Comparison of ENCODE assay signal across 14 cellular contexts in the genomic region with DNA sequence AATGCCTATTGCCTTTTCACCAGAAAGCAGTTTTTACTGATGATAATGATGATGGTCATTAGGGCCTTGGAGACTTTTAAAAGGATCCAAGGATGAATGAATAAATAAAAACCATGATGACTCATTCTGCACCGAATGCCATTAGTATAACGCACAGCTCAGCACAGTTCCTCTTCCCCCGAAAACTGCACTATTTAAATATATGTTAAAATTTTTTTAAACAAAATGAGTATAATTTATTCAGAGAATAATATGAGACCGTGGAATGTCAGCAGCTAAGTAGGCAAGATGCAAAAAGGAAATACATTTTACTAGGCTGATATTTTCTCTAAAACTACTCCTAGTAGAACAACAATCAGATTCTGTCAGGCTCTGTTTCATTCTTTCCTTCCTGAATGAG.
DNase-seq lines count a peak whose midpoint lies in the region; TF ChIP-seq lines count a peak whose summit lies in the region.
"Had no signal": no experiment of that assay in that cellular context is flagged by ENCODE, and none has a peak within 500 bp of the region (broad histone marks: within the 10 kb centered on the region; RNA-seq: fewer than 3 reads in every experiment).

No MANE protein-coding gene starts in this region.

- H3K27ac ChIP-seq in GM23248 (peak overlapping the region; percentile 13), SK-N-MC (peak overlapping the region; percentile 85; the same call in 1 of the 2 replicates)
- H3K27ac ChIP-seq in effector memory CD4-positive, alpha-beta T cell (ENCODE audit: insufficient read depth, low read length, poor library complexity, severe bottlenecking): no peak overlapping the region
- H3K27ac ChIP-seq: gastrocnemius medialis, stomach had no signal

- H3K9me2 ChIP-seq in GM23248 (ENCODE audit: insufficient read depth): no peaks in the 10 kb centered on the region

- H3K9ac ChIP-seq in GM23248 (peak overlapping the region; percentile 12; the same call in 1 of the 2 replicates), SK-N-MC (ENCODE audit: insufficient read length) (no peak overlapping the region)

- in situ Hi-C loops in GM23248 (cut with MboI): no loop called here

- no peaks in the 10 kb centered on the region for H4K20me1 ChIP-seq in GM23248 (ENCODE audit: insufficient read depth)

- H3K4me1 ChIP-seq in GM23248 (ENCODE audit: insufficient read depth): peaks cover 15% of the 10 kb centered on the region
- no peaks in the 10 kb centered on the region for H3K4me1 ChIP-seq in effector memory CD4-positive, alpha-beta T cell (ENCODE audit: control insufficient read depth, insufficient read depth, low read length, poor library complexity, severe bottlenecking)
- H3K4me1 ChIP-seq: gastrocnemius medialis, stomach had no signal

- H3K4me2 ChIP-seq in GM23248 (ENCODE audit: unreplicated experiment): peak overlapping the region; percentile 68

- DNase-seq in GM23248: peak; percentile 77
- peak; percentile 5 for DNase-seq in SK-N-MC (ENCODE audit: low read depth, low spot score)
- DNase-seq in fibroblast of pulmonary artery (ENCODE audit: low read depth): peak; percentile 57
- DNase-seq in stromal cell of bone marrow (ENCODE audit: low read depth): peak; percentile 46
- DNase-seq in stimulated activated naive CD4-positive, alpha-beta T cell (lab: John Stamatoyannopoulos, UW): no peak
- no peak for DNase-seq in effector memory CD4-positive, alpha-beta T cell
- no peak for DNase-seq in stimulated activated CD4-positive, alpha-beta T cell treated with anti-CD3 and anti-CD28 coated beads, Interleukin-4, amount 100 ng/mL, for 24 hours
- DNase-seq: activated CD4-positive, alpha-beta T cell treated with anti-CD3 and anti-CD28 coated beads for 36 hours; activated gamma-delta T cell; cerebellar nuclear complex; DMS53; gastrocnemius medialis; NCI-H524; stomach had no signal

- no peaks in the 10 kb centered on the region for H3K79me2 ChIP-seq in GM23248 (ENCODE audit: insufficient read depth)

- H3F3A ChIP-seq in GM23248 (ENCODE audit: insufficient read depth): 0 out of 2 replicates have a peak, but pooled peaks cover 4% of the 10 kb centered on the region

- H2AFZ ChIP-seq in GM23248: peak overlapping the region; percentile 40; the same call in 1 of the 2 replicates

- no peak for TF ChIP-seq CTCF in fibroblast of pulmonary artery (IDR thresholded peaks at IDR 0.05; ENCODE audit: low read length, missing control alignments)

- H3K9me3 ChIP-seq in GM23248 (ENCODE audit: low read depth) (no peaks in the 10 kb centered on the region), SK-N-MC (ENCODE audit: low read depth, low read length) (no peaks in the 10 kb centered on the region)
- H3K9me3 ChIP-seq in effector memory CD4-positive, alpha-beta T cell (ENCODE audit: control insufficient read depth, low read length): no peaks in the 10 kb centered on the region
- H3K9me3 ChIP-seq: gastrocnemius medialis, stomach had no signal

- H3K36me3 ChIP-seq in GM23248 (ENCODE audit: low read depth) (no peaks in the 10 kb centered on the region), SK-N-MC (ENCODE audit: insufficient read depth, low read length) (no peaks in the 10 kb centered on the region)
- H3K36me3 ChIP-seq in effector memory CD4-positive, alpha-beta T cell (ENCODE audit: control insufficient read depth, insufficient read depth, low read length): no peaks in the 10 kb centered on the region
- H3K36me3 ChIP-seq: gastrocnemius medialis, stomach had no signal

- H3K27me3 ChIP-seq in GM23248 (replicated peaks; ENCODE audit: insufficient read depth): no peaks in the 10 kb centered on the region
- no peaks in the 10 kb centered on the region for H3K27me3 ChIP-seq in effector memory CD4-positive, alpha-beta T cell (replicated peaks; ENCODE audit: control insufficient read depth, insufficient read depth, low read length, poor library complexity, severe bottlenecking)
- H3K27me3 ChIP-seq: gastrocnemius medialis, stomach had no signal

- H3K4me3 ChIP-seq in GM23248: peak overlapping the region; percentile 28
- H3K4me3 ChIP-seq in SK-N-MC: peak overlapping the region; percentile 57
- no peak overlapping the region for H3K4me3 ChIP-seq in fibroblast of pulmonary artery (replicated peaks; ENCODE audit: low read depth, low read length)
- no peak overlapping the region for H3K4me3 ChIP-seq in effector memory CD4-positive, alpha-beta T cell (ENCODE audit: insufficient read depth, low read depth, low read length, poor library complexity, severe bottlenecking)
- H3K4me3 ChIP-seq: gastrocnemius medialis, stomach had no signal

- WGBS in GM23248 (ENCODE audit: low coverage in 1 of 2, low lambda C conversion rate in 2 of 2, missing lambda C conversion rate in 2 of 2), 2 experiments: 12 to 14% methylated on average over 4 of the region's 4 CpGs

Comparison
In these comparisons a context has a peak if more than half of its experiments do, and no peak if none do; other contexts are left out.
1. DNase-seq: peak in GM23248 (single experiment), SK-N-MC (single experiment), fibroblast of pulmonary artery (single experiment) and stromal cell of bone marrow (single experiment); none in stimulated activated naive CD4-positive, alpha-beta T cell (0 of 6), effector memory CD4-positive, alpha-beta T cell (0 of 3) and stimulated activated CD4-positive, alpha-beta T cell treated with anti-CD3 and anti-CD28 coated beads, Interleukin-4, amount 100 ng/mL, for 24 hours (single experiment).
2. H3K4me3 ChIP-seq: peak in GM23248 (single experiment) and SK-N-MC (single experiment); none in fibroblast of pulmonary artery (single experiment) and effector memory CD4-positive, alpha-beta T cell (single experiment).